ENCODE assay signal across 10 cellular contexts in genomic region chr17:75722076-75722475, GRCh38. TPM values are rescaled to one million over a fixed set of nuclear protein-coding genes. Genes with fewer than 3 reads are reported as not detected.
DNase-seq lines count a peak whose midpoint lies in the region; ATAC-seq, FAIRE-seq and TF ChIP-seq lines count a peak whose summit lies in the region.
"Had no signal": no experiment of that assay in that cellular context is flagged by ENCODE, and none has a peak within 500 bp of the region (broad histone marks: within the 10 kb centered on the region; RNA-seq: fewer than 3 reads in every experiment).

No MANE protein-coding gene starts in this region.

- POLR2A ChIA-PET in A549 (lab: Yijun Ruan, JAX), result interaction anchor here (1.5 kb wide), 1 partner anchor 58 kb away, joined by 4 read pairs; no protein-coding TSS in a partner anchor
- POLR2A ChIA-PET in RWPE1 (lab: Yijun Ruan, JAX; ENCODE audit: low non-redundant PET), result interaction anchor here (0.5 to 4.0 kb wide), 4 partner anchors 15 to 93 kb away, joined by 3 to 39 read pairs (median 12); no protein-coding TSS in a partner anchor

- no peak for TF ChIP-seq RAD21 in A549 (conservative IDR thresholded peaks at IDR 0.05 in 1 of 2, IDR thresholded peaks at IDR 0.05 in 1 of 2)

- FAIRE-seq in A549 (lab: Jason Lieb, UNC), result no peak

- H3K9me3 ChIP-seq in A549 (no peaks in the 10 kb centered on the region), esophagus squamous epithelium (no peaks in the 10 kb centered on the region), osteoblast (ENCODE audit: low read depth, low read length) (no peaks in the 10 kb centered on the region)

- H3K36me3 ChIP-seq in esophagus squamous epithelium (peaks cover 15 to 31% (median 21%) of the 10 kb centered on the region in 3 donors), osteoblast (ENCODE audit: insufficient read depth, low read length) (no peaks in the 10 kb centered on the region), brain microvascular endothelial cell (replicated peaks) (no peaks in the 10 kb centered on the region)

- TF ChIP-seq POLR2A in A549 (IDR thresholded peaks at IDR 0.05; ENCODE audit: low read length), result no peak
- no peak for TF ChIP-seq POLR2A in esophagus squamous epithelium (IDR thresholded peaks at IDR 0.05)

- intact Hi-C loops in esophagus squamous epithelium (cut with DNase I), result no loop called here

- H3K27ac ChIP-seq in A549 (peak overlapping the region; percentile 93 to 94), RWPE1 (peak overlapping the region; percentile 98), esophagus squamous epithelium (peak overlapping the region; percentile 94 to 97 (median 96)), osteoblast (ENCODE audit: low read depth, low read length) (no peak overlapping the region), brain microvascular endothelial cell (no peak overlapping the region)

- H3K4me3 ChIP-seq in A549 (peak overlapping the region; percentile 57), esophagus squamous epithelium (peak overlapping the region; percentile 60 to 73 (median 70)), osteoblast (ENCODE audit: insufficient read depth, low read length) (no peak overlapping the region), brain microvascular endothelial cell (ENCODE audit: low read depth, low read length) (no peak overlapping the region)

- H3K27me3 ChIP-seq in esophagus squamous epithelium (peaks cover 0 to 63% (median 0%) of the 10 kb centered on the region in 4 donors), osteoblast (ENCODE audit: insufficient read depth, low read length) (peaks cover 32% of the 10 kb centered on the region), brain microvascular endothelial cell (replicated peaks) (peaks cover 23% of the 10 kb centered on the region)

- WGBS in A549 (ENCODE audit: missing lambda C conversion rate), result 70% methylated on average over 5 of the region's 5 CpGs
- WGBS in esophagus squamous epithelium, 2 donors, result 40% methylated on average over 4 of the region's 5 CpGs

- in situ Hi-C loops in G401 (cut with HindIII; ENCODE audit: low sequenced_read_pairs) (no loop called here), brain microvascular endothelial cell (cut with HindIII; ENCODE audit: low pct_ligation_motif_present, low sequenced_read_pairs) (no loop called here)

- CTCF ChIA-PET in A549 (lab: Yijun Ruan, JAX), result interaction anchor here (1.1 to 11.7 kb wide), 10 partner anchors 9 to 151 kb away, joined by 3 to 186 read pairs (median 4); partner anchors contain the start of gene SMIM5
- CTCF ChIA-PET in RWPE1 (lab: Yijun Ruan, JAX), result interaction anchor here (0.5 to 1.6 kb wide), 7 partner anchors 26 to 962 kb away, joined by 3 to 8 read pairs (median 4); no protein-coding TSS in a partner anchor

- peak; percentile 27 to 36; a peak in 3 of 6 replicates for ATAC-seq in A549

- no peaks in the 10 kb centered on the region for H3K79me2 ChIP-seq in osteoblast (ENCODE audit: insufficient read depth, low read length)

- H3K4me1 ChIP-seq in A549, result peaks cover 35% of the 10 kb centered on the region
- H3K4me1 ChIP-seq in esophagus squamous epithelium, result peaks cover 21 to 54% (median 29%) of the 10 kb centered on the region in 3 donors
- no peaks in the 10 kb centered on the region for H3K4me1 ChIP-seq in osteoblast (ENCODE audit: insufficient read depth, low read length)

- H3K4me2 ChIP-seq in A549 (peak overlapping the region; percentile 87), osteoblast (ENCODE audit: insufficient read depth, low read length) (no peak overlapping the region)

- H2AFZ ChIP-seq in osteoblast (ENCODE audit: low read length), result no peak overlapping the region

- H4K20me1 ChIP-seq in osteoblast (ENCODE audit: insufficient read depth, low read length), result no peaks in the 10 kb centered on the region

- DNase-seq in A549 (ENCODE audit: low read depth in 1 of 2, low spot score in 1 of 2) (no peak), RWPE1 (ENCODE audit: low spot score) (no peak), esophagus squamous epithelium (lab: John Stamatoyannopoulos, UW) (no peak), osteoblast (ENCODE audit: insufficient read length, low spot score, missing footprints) (peak; percentile 80), A172 (ENCODE audit: low spot score) (no peak), G401 (ENCODE audit: low spot score) (no peak), brain microvascular endothelial cell (no peak), germinal center (ENCODE audit: low spot score) (no peak)
- DNase-seq: HFFc6; stimulated activated CD4-positive, alpha-beta T cell treated with anti-CD3 and anti-CD28 coated beads, Interleukin-2, amount 100 ng/mL, for 48 hours had no signal

- TF ChIP-seq CTCF in A549 (IDR thresholded peaks at IDR 0.05) (no peak), RWPE1 (conservative IDR thresholded peaks at IDR 0.05; ENCODE audit: low read depth) (no peak), esophagus squamous epithelium (IDR thresholded peaks at IDR 0.05) (no peak), osteoblast (IDR thresholded peaks at IDR 0.05; ENCODE audit: extremely low read depth, low read depth, low read length) (no peak), brain microvascular endothelial cell (IDR thresholded peaks at IDR 0.05; ENCODE audit: low read depth, low read length, missing control alignments) (no peak)

- TF ChIP-seq EP300 in A549 (IDR thresholded peaks at IDR 0.05), result no peak

TF ChIP-seq in A549, 52 proteins besides CTCF, POLR2A, EP300 and RAD21 (continues in another document):
- TF ChIP-seq E2F6 (IDR thresholded peaks at IDR 0.05; ENCODE audit: borderline replicate concordance, low read depth) (no peak), HOXB5 (CRISPR knock-in tag; IDR thresholded peaks at IDR 0.05) (no peak), FOXS1 (CRISPR knock-in tag; IDR thresholded peaks at IDR 0.05) (no peak), ZFP36 (IDR thresholded peaks at IDR 0.05; ENCODE audit: borderline replicate concordance, partially characterized antibody) (no peak), CHD2 (IDR thresholded peaks at IDR 0.05; ENCODE audit: low read length, partially characterized antibody) (no peak), JUNB (IDR thresholded peaks at IDR 0.05) (no peak), HOXA7 (CRISPR knock-in tag; IDR thresholded peaks at IDR 0.05) (no peak), ZSCAN20 (CRISPR knock-in tag; IDR thresholded peaks at IDR 0.05) (no peak)

RNA-seq across cellular contexts. Expression of gene ITGB4, which starts 0.8 kb away (rescaled TPM):
- polyA plus RNA-seq in A549 (2011; rRNA removed) (19.8 and 20.6 TPM in 2 replicates), A549 (2017; fragmentation: RNase III; extraction: RNeasy Plus Mini Kit Qiagen cat#74134 plus additional on column Dnase treatment) (30.1 to 37.4 TPM (median 36.0 TPM) in 3 replicates)
- polyA plus RNA-seq in A549 (2012; cell fraction: cytosol; rRNA removed), result 17.2 and 22.1 TPM in 2 replicates
- polyA plus RNA-seq in A549 (2012; cell fraction: nucleus; rRNA removed), result 77.1 and 140 TPM in 2 replicates
- 53.3 and 59.6 TPM in 2 replicates for polyA minus RNA-seq in A549 (2011; rRNA and poly(A)+ RNA removed)
- total RNA-seq in esophagus squamous epithelium (100 to 1,000 TPM in 1 of 4 donors, 10 to 100 TPM in 3; 60.6 to 115 (median 82.3) TPM), osteoblast (0.29 and 0.36 TPM in 2 replicates)
- total RNA-seq in A172 (2014; rRNA removed; shearing (Covaris generic)), result 15.0 and 15.2 TPM in 2 replicates
- 0.06 TPM in 1 of 2 replicates, not detected in the other for total RNA-seq in G401 (2014; rRNA removed; shearing (Covaris generic))

RNA-seq across cellular contexts. Expression of gene GALK1, which starts 42.9 kb away (rescaled TPM):
- polyA plus RNA-seq in A549 (2011; rRNA removed), result 20.7 and 21.3 TPM in 2 replicates
- polyA plus RNA-seq in A549 (2012; cell fraction: cytosol; rRNA removed), result 70.7 and 89.2 TPM in 2 replicates
- 111 and 163 TPM in 2 replicates for polyA plus RNA-seq in A549 (2012; cell fraction: nucleus; rRNA removed)
- polyA plus RNA-seq in A549 (2017; fragmentation: RNase III; extraction: RNeasy Plus Mini Kit Qiagen cat#74134 plus additional on column Dnase treatment), result 50.9 to 55.6 TPM (median 54.3 TPM) in 3 replicates
- 18.7 and 33.3 TPM in 2 replicates for polyA minus RNA-seq in A549 (2011; rRNA and poly(A)+ RNA removed)
- total RNA-seq in esophagus squamous epithelium, result 10 to 100 TPM; 16.4 to 30.9 (median 20.2) TPM
- 25.3 and 27.7 TPM in 2 replicates for total RNA-seq in osteoblast
- 72.7 and 87.5 TPM in 2 replicates for total RNA-seq in A172 (2014; rRNA removed; shearing (Covaris generic))
- 68.3 and 87.8 TPM in 2 replicates for total RNA-seq in G401 (2014; rRNA removed; shearing (Covaris generic))

RNA-seq across cellular contexts. Expression of gene SAP30BP, which starts 54.9 kb away (rescaled TPM):
- polyA plus RNA-seq in A549 (2011; rRNA removed) (76.3 and 103 TPM in 2 replicates), A549 (2017; fragmentation: RNase III; extraction: RNeasy Plus Mini Kit Qiagen cat#74134 plus additional on column Dnase treatment) (125 to 139 TPM (median 136 TPM) in 3 replicates)
- polyA plus RNA-seq in A549 (2012; cell fraction: cytosol; rRNA removed), result 97.6 and 108 TPM in 2 replicates
- 186 and 190 TPM in 2 replicates for polyA plus RNA-seq in A549 (2012; cell fraction: nucleus; rRNA removed)
- polyA minus RNA-seq in A549 (2011; rRNA and poly(A)+ RNA removed), result 63.9 and 67.1 TPM in 2 replicates
- total RNA-seq in esophagus squamous epithelium (10 to 100 TPM; 33.9 to 72.7 (median 44.4) TPM), osteoblast (48.1 and 60.7 TPM in 2 replicates)
- total RNA-seq in A172 (2014; rRNA removed; shearing (Covaris generic)), result 124 and 169 TPM in 2 replicates
- total RNA-seq in G401 (2014; rRNA removed; shearing (Covaris generic)), result 94.1 and 162 TPM in 2 replicates

RNA-seq across cellular contexts. Expression of gene RECQL5, which starts 55.1 kb away (rescaled TPM):
- 22.7 and 29.2 TPM in 2 replicates for polyA plus RNA-seq in A549 (2011; rRNA removed)
- 17.7 and 21.4 TPM in 2 replicates for polyA plus RNA-seq in A549 (2012; cell fraction: cytosol; rRNA removed)
- polyA plus RNA-seq in A549 (2012; cell fraction: nucleus; rRNA removed), result 159 and 161 TPM in 2 replicates
- polyA plus RNA-seq in A549 (2017; fragmentation: RNase III; extraction: RNeasy Plus Mini Kit Qiagen cat#74134 plus additional on column Dnase treatment), result 37.3 to 42.5 TPM (median 39.9 TPM) in 3 replicates
- 48.5 and 52.7 TPM in 2 replicates for polyA minus RNA-seq in A549 (2011; rRNA and poly(A)+ RNA removed)
- 10 to 100 TPM; 25.1 to 82.8 (median 34.0) TPM for total RNA-seq in esophagus squamous epithelium
- 17.7 and 24.5 TPM in 2 replicates for total RNA-seq in osteoblast
- total RNA-seq in A172 (2014; rRNA removed; shearing (Covaris generic)), result 18.0 and 19.0 TPM in 2 replicates
- total RNA-seq in G401 (2014; rRNA removed; shearing (Covaris generic)), result 16.7 and 40.0 TPM in 2 replicates

Comparison
In these comparisons a context has a peak if more than half of its experiments do, and no peak if none do; other contexts are left out.
1. H3K27ac ChIP-seq: peak in A549 (2 of 2), RWPE1 (single experiment) and esophagus squamous epithelium (4 of 4); none in osteoblast (single experiment) and brain microvascular endothelial cell (single experiment).
2. H3K4me3 ChIP-seq: peak in A549 (single experiment) and esophagus squamous epithelium (4 of 4); none in osteoblast (single experiment) and brain microvascular endothelial cell (single experiment).
3. RNA of gene ITGB4, which starts 0.8 kb away (total RNA-seq): 60.6 to 115 TPM in esophagus squamous epithelium and 15.0 to 15.2 TPM in A172; 0.29 to 0.36 TPM in osteoblast and 0.06 TPM in G401; every median in the first group is over 10 times any median in the second.